In the genomic region with DNA sequence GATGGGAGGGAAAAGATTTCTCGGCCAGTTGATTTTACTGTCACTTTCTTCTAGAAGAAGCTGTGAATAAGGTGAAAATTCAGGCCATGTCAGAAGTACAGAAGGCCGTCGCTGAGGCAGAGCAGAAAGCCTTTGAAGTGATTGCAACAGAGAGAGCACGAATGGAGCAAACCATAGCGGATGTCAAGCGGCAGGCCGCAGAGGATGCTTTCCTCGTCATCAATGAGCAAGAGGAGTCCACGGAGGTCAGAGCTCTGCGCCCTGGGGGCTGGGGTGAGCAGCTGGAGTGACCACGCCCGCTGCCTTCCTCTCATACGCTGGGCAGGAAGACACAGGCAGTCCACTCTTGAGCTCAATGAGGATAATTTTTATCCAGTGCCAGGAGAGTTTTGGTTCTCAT, we compare ENCODE assay signal across 34 cellular contexts. TPM values are rescaled to one million over a fixed set of nuclear protein-coding genes. Genes with fewer than 3 reads are reported as not detected.
"Had no signal": no experiment of that assay in that cellular context is flagged by ENCODE, and none has a peak within 500 bp of the region (broad histone marks: within the 10 kb centered on the region; RNA-seq: fewer than 3 reads in every experiment).

No MANE protein-coding gene starts in this region.

- H3K4me3 Mint-ChIP-seq: activated naive CD4-positive, alpha-beta T cell treated with anti-CD3 and anti-CD28 coated beads, Interleukin-2, amount 50 U/mL, for 24 hours; activated naive CD8-positive, alpha-beta T cell treated with anti-CD3 and anti-CD28 coated beads, Interleukin-2, amount 50 U/mL, for 24 hours; central memory CD8-positive, alpha-beta T cell; stimulated activated naive B cell treated with anti-CD40 and anti-IgM and Interleukin-4, amounts not matched to agents 10 μg/mL and 1 μg/mL and 100 μg/mL, for 72 hours; T-helper 2 cell treated with Interferon-gamma antibody and Interleukin-4, amounts not matched to agents 5 μg/mL and 100 μg/mL, for 36 hours had no signal

- H3K27me3 ChIP-seq: esophagus squamous epithelium, gastrocnemius medialis, hepatocyte, pancreas, stomach, thyroid gland, upper lobe of left lung, vagina had no signal

- H3K9me3 ChIP-seq: esophagus squamous epithelium, gastrocnemius medialis, pancreas, prostate gland, stomach, thyroid gland, upper lobe of left lung, vagina had no signal

- H3K27ac Mint-ChIP-seq: activated naive CD4-positive, alpha-beta T cell treated with anti-CD3 and anti-CD28 coated beads, Interleukin-2, amount 50 U/mL, for 24 hours; activated naive CD8-positive, alpha-beta T cell treated with anti-CD3 and anti-CD28 coated beads, Interleukin-2, amount 50 U/mL, for 24 hours; activated T-helper 2 cell treated with anti-CD3 and anti-CD28 coated beads, Interferon-gamma antibody, Interleukin-2, Interleukin-4, amounts not matched to agents 10 μg/mL and 5 μg/mL and 100 μg/mL, durations not matched to agents 14 hours and 24 hours and 36 hours; stimulated activated naive B cell treated with anti-CD40 and anti-IgM and Interleukin-4, amounts not matched to agents 10 μg/mL and 1 μg/mL and 100 μg/mL, for 72 hours; T-helper 2 cell treated with Interferon-gamma antibody and Interleukin-4, amounts not matched to agents 5 μg/mL and 100 μg/mL, for 36 hours had no signal

- H3K27ac ChIP-seq: epithelial cell of prostate, esophagus squamous epithelium, gastrocnemius medialis, hepatocyte, pancreas, prostate gland, stomach, thyroid gland, upper lobe of left lung, vagina had no signal

- H3K27me3 Mint-ChIP-seq: activated naive CD4-positive, alpha-beta T cell treated with anti-CD3 and anti-CD28 coated beads, Interleukin-2, amount 50 U/mL, for 24 hours; activated naive CD8-positive, alpha-beta T cell treated with anti-CD3 and anti-CD28 coated beads, Interleukin-2, amount 50 U/mL, for 24 hours; central memory CD8-positive, alpha-beta T cell; stimulated activated naive B cell treated with anti-CD40 and anti-IgM and Interleukin-4, amounts not matched to agents 10 μg/mL and 1 μg/mL and 100 μg/mL, for 72 hours had no signal

- H3K9me3 Mint-ChIP-seq: activated naive CD4-positive, alpha-beta T cell treated with anti-CD3 and anti-CD28 coated beads, Interleukin-2, amount 50 U/mL, for 24 hours; activated naive CD8-positive, alpha-beta T cell treated with anti-CD3 and anti-CD28 coated beads, Interleukin-2, amount 50 U/mL, for 24 hours; activated T-helper 2 cell treated with anti-CD3 and anti-CD28 coated beads, Interferon-gamma antibody, Interleukin-2, Interleukin-4, amounts not matched to agents 10 μg/mL and 5 μg/mL and 100 μg/mL, durations not matched to agents 14 hours and 24 hours and 36 hours; central memory CD8-positive, alpha-beta T cell; stimulated activated naive B cell treated with anti-CD40 and anti-IgM and Interleukin-4, amounts not matched to agents 10 μg/mL and 1 μg/mL and 100 μg/mL, for 72 hours; T-helper 2 cell treated with Interferon-gamma antibody and Interleukin-4, amounts not matched to agents 5 μg/mL and 100 μg/mL, for 36 hours had no signal

- DNase-seq: activated CD4-positive, alpha-beta T cell treated with anti-CD3 and anti-CD28 coated beads for 48 hours; activated CD4-positive, alpha-beta T cell treated with anti-CD3 and anti-CD28 coated beads, Interleukin-2, amount 50 U/mL, for 48 hours; activated CD4-positive, CD25-positive, alpha-beta regulatory T cell; activated naive CD8-positive, alpha-beta T cell treated with anti-CD3 and anti-CD28 coated beads, Interleukin-2, amount 50 U/mL, for 24 hours; activated T-cell treated with anti-CD3 and anti-CD28 coated beads, Interleukin-2, amount 50 U/mL, for 48 hours; amygdala; dermis blood vessel endothelial cell; effector CD4-positive, alpha-beta T cell; esophagus squamous epithelium; gastrocnemius medialis; kidney; left colon; mammary epithelial cell; nucleus accumbens; retina; stimulated activated CD4-positive, alpha-beta T cell treated with anti-CD3 and anti-CD28 coated beads, Interleukin-15, amount 100 ng/mL, for 24 hours; stimulated activated CD4-positive, alpha-beta T cell treated with anti-CD3 and anti-CD28 coated beads, Interleukin-2, amount 100 ng/mL, for 24 hours; stimulated activated naive B cell treated with anti-CD40 and anti-IgM and Interleukin-4, amounts not matched to agents 10 μg/mL and 1 μg/mL and 100 μg/mL, for 72 hours; stomach; T-helper 1 cell; thyroid gland; upper lobe of left lung had no signal

- H3K4me1 Mint-ChIP-seq: activated naive CD4-positive, alpha-beta T cell treated with anti-CD3 and anti-CD28 coated beads, Interleukin-2, amount 50 U/mL, for 24 hours; activated naive CD8-positive, alpha-beta T cell treated with anti-CD3 and anti-CD28 coated beads, Interleukin-2, amount 50 U/mL, for 24 hours; central memory CD8-positive, alpha-beta T cell; stimulated activated naive B cell treated with anti-CD40 and anti-IgM and Interleukin-4, amounts not matched to agents 10 μg/mL and 1 μg/mL and 100 μg/mL, for 72 hours had no signal

- H3K4me1 ChIP-seq: esophagus squamous epithelium, pancreas, stomach, thyroid gland, upper lobe of left lung, vagina had no signal

- H3K4me3 ChIP-seq: esophagus squamous epithelium, gastrocnemius medialis, hepatocyte, pancreas, prostate gland, stomach, thyroid gland, upper lobe of left lung, vagina had no signal

RNA-seq across cellular contexts. Expression of gene C20orf144, which starts 21.8 kb away (rescaled TPM):
- total RNA-seq: bronchial epithelial cell, dermis blood vessel endothelial cell, esophagus squamous epithelium, gastrocnemius medialis, left colon, liver, stomach, upper lobe of left lung, vagina had no signal
- polyA plus RNA-seq: liver, neural cell had no signal

RNA-seq across cellular contexts. Expression of gene ACTL10, which starts 26.5 kb away (rescaled TPM):
- polyA plus RNA-seq: neural cell had no signal
